Comparison of ENCODE assay signal across 8 cellular contexts in the genomic region with DNA sequence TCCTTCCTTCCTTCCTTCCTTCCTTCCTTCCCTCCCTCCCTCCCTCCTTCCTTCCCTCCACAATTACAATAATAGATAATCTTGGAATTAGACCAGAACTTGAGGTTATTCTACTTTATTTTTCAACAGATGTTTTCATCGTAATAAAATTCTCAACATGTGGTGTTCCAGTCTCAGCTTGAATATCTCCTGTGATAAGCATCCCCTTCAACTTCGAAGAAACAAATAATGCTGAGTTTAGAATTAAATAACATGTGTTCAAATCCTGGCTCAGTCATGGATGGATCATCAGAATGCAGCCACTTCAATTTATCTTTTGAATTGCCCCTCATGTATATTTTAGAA.
"Had no signal": no experiment of that assay in that cellular context is flagged by ENCODE, and none has a peak within 500 bp of the region (broad histone marks: within the 10 kb centered on the region; RNA-seq: fewer than 3 reads in every experiment).

No MANE protein-coding gene starts in this region.

- FAIRE-seq: G401.6, GM12878, GM12891, GM12892, GM18507, GM19239 had no signal

- ATAC-seq: GM12878 had no signal

- DNase-seq: GDM1, GF-D8 had no signal

- H3K4me3 ChIP-seq: GM12878 had no signal
